In genomic region chr5:1878050-1878849, GRCh38 we compare ENCODE assay signal across 15 cellular contexts. TPM values are rescaled to one million over a fixed set of nuclear protein-coding genes. Genes with fewer than 3 reads are reported as not detected.
"Had no signal": no experiment of that assay in that cellular context is flagged by ENCODE, and none has a peak within 500 bp of the region (broad histone marks: within the 10 kb centered on the region; RNA-seq: fewer than 3 reads in every experiment).

No MANE protein-coding gene starts in this region.

- H3K36me3 ChIP-seq: tibial nerve, WERI-Rb-1 had no signal

- H3K27ac Mint-ChIP-seq: activated naive CD8-positive, alpha-beta T cell; effector memory CD8-positive, alpha-beta T cell; stimulated activated naive CD8-positive, alpha-beta T cell treated with anti-CD3 and anti-CD28 coated beads, Interleukin-15, Interleukin-2, amounts not matched to agents 100 ng/mL and 50 ng/mL, for 24 hours had no signal

- H3K4me3 Mint-ChIP-seq: activated naive CD8-positive, alpha-beta T cell; effector memory CD8-positive, alpha-beta T cell; stimulated activated naive CD8-positive, alpha-beta T cell treated with anti-CD3 and anti-CD28 coated beads, Interleukin-15, Interleukin-2, amounts not matched to agents 100 ng/mL and 50 ng/mL, for 24 hours had no signal

- H3K4me3 ChIP-seq: tibial nerve had no signal

- DNase-seq: activated CD4-positive, alpha-beta T cell treated with anti-CD3 and anti-CD28 coated beads, Interleukin-2, amount 50 U/mL, for 48 hours; dermis blood vessel endothelial cell; effector memory CD8-positive, alpha-beta T cell; foreskin fibroblast; mesenchymal stem cell; naive thymus-derived CD4-positive, alpha-beta T cell; posterior cingulate gyrus; SW 1271; WERI-Rb-1 had no signal

- H3K9me3 Mint-ChIP-seq: effector memory CD8-positive, alpha-beta T cell; stimulated activated naive CD8-positive, alpha-beta T cell treated with anti-CD3 and anti-CD28 coated beads, Interleukin-15, Interleukin-2, amounts not matched to agents 100 ng/mL and 50 ng/mL, for 24 hours had no signal

- H3K36me3 Mint-ChIP-seq: activated naive CD8-positive, alpha-beta T cell had no signal

RNA-seq across cellular contexts. Expression of gene IRX4, which starts 4.5 kb away (rescaled TPM):
- total RNA-seq: dermis blood vessel endothelial cell; liver; mucosa of gallbladder; naive thymus-derived CD4-positive, alpha-beta T cell; renal cortical epithelial cell; tibial nerve had no signal
